Comparison of ENCODE assay signal across 1 cellular context in the genomic region with DNA sequence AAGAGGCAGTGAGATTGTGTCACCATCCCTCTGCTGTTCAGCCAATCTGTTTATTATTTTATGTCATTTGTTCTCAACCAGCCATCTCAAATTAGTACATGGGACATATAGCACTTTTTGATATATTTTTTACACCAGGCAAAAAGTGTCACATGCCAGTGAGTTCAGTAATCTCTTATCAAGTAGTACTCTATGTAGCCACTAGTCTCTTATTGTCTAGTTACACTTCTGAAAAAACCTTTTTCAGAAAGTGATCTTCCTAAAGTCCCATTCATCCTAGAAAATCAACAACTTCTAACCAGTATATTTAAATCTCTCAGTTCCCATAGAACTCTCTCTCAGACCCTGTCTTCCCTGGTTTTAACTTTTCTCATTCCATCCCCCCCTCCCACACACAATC.
TF ChIP-seq lines count a peak whose summit lies in the region.

No MANE protein-coding gene starts in this region.

TF ChIP-seq in GM12878, 131 proteins besides CTCF, POLR2A, EP300 and RAD21 (continued from another document):
- TF ChIP-seq KAT2A (conservative IDR thresholded peaks at IDR 0.05; ENCODE audit: control insufficient read depth, low read depth, low read length) (no peak), CREM (IDR thresholded peaks at IDR 0.05; ENCODE audit: low read depth) (no peak), SMAD5 (IDR thresholded peaks at IDR 0.05; ENCODE audit: low read depth) (no peak), ZNF622 (IDR thresholded peaks at IDR 0.05) (no peak), SREBF2 (IDR thresholded peaks at IDR 0.05; ENCODE audit: low read length) (no peak), HDAC2 (IDR thresholded peaks at IDR 0.05) (no peak), NR2C2 (IDR thresholded peaks at IDR 0.05; ENCODE audit: borderline replicate concordance, control insufficient read depth, insufficient read length, low read depth) (no peak), RCOR1 (conservative IDR thresholded peaks at IDR 0.05; ENCODE audit: low read depth, low read length) (no peak), HDAC6 (IDR thresholded peaks at IDR 0.05; ENCODE audit: unreplicated experiment) (no peak), MYC (IDR thresholded peaks at IDR 0.05; ENCODE audit: insufficient read depth, insufficient read length, insufficient replicate concordance, low read length, severe bottlenecking) (no peak), TCF12 (IDR thresholded peaks at IDR 0.05; ENCODE audit: low read depth, low read length) (no peak), ZSCAN29 (IDR thresholded peaks at IDR 0.05) (no peak), MYB (IDR thresholded peaks at IDR 0.05; ENCODE audit: borderline replicate concordance, low read depth, low read length) (no peak)
- TF ChIP-seq, protein P1, sequence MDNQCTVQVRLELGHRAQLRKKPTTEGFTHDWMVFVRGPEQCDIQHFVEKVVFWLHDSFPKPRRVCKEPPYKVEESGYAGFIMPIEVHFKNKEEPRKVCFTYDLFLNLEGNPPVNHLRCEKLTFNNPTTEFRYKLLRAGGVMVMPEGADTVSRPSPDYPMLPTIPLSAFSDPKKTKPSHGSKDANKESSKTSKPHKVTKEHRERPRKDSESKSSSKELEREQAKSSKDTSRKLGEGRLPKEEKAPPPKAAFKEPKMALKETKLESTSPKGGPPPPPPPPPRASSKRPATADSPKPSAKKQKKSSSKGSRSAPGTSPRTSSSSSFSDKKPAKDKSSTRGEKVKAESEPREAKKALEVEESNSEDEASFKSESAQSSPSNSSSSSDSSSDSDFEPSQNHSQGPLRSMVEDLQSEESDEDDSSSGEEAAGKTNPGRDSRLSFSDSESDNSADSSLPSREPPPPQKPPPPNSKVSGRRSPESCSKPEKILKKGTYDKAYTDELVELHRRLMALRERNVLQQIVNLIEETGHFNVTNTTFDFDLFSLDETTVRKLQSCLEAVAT (IDR thresholded peaks at IDR 0.05): no peak
